In genomic region chr4:184384056-184384809, GRCh38 we compare ENCODE assay signal across 8 cellular contexts.
A peak's percentile ranks its signal among the peaks of the same experiment; 100 is the strongest.
DNase-seq lines count a peak whose midpoint lies in the region; ATAC-seq and TF ChIP-seq lines count a peak whose summit lies in the region.

No MANE protein-coding gene starts in this region.

- CTCF ChIA-PET in activated CD4-positive, alpha-beta memory T cell treated with anti-CD3 and anti-CD28 coated beads for 36 hours (lab: Charles Lee) = interaction anchor here (1.0 to 1.6 kb wide), 2 partner anchors 101 to 120 kb away, joined by 4 to 5 read pairs; no protein-coding TSS in a partner anchor

- no peak overlapping the region for H3K27ac ChIP-seq in cardiac muscle cell

- intact Hi-C loops in activated CD4-positive, alpha-beta memory T cell treated with anti-CD3 and anti-CD28 coated beads for 36 hours (cut with micrococcal nuclease) = no loop called here

- H3K36me3 ChIP-seq in cardiac muscle cell = no peaks in the 10 kb centered on the region
- H3K36me3 ChIP-seq in skeletal muscle satellite cell (ENCODE audit: insufficient read depth, low read length) = peaks cover 6% of the 10 kb centered on the region

- POLR2A ChIA-PET in activated CD4-positive, alpha-beta memory T cell treated with anti-CD3 and anti-CD28 coated beads for 36 hours (lab: Charles Lee) = interaction anchor here (0.6 kb wide), 1 partner anchor 183 kb away, joined by 3 read pairs; no protein-coding TSS in a partner anchor

- peaks cover 60% of the 10 kb centered on the region for H3K4me1 Mint-ChIP-seq in activated CD4-positive, alpha-beta memory T cell treated with anti-CD3 and anti-CD28 coated beads for 36 hours (ENCODE audit: low read depth)

- H3K36me3 Mint-ChIP-seq in activated CD4-positive, alpha-beta memory T cell treated with anti-CD3 and anti-CD28 coated beads for 36 hours = peaks cover 32% of the 10 kb centered on the region

- H3K9me3 ChIP-seq in cardiac muscle cell (ENCODE audit: low read depth) (no peaks in the 10 kb centered on the region), skeletal muscle satellite cell (replicated peaks; ENCODE audit: low read length) (no peaks in the 10 kb centered on the region)

- no peak for TF ChIP-seq CTCF in cardiac muscle cell (IDR thresholded peaks at IDR 0.05; ENCODE audit: low read depth, low read length)

- ATAC-seq in GM21526 (IDR thresholded peaks at IDR 0.05; ENCODE audit: low FRiP score, unreplicated experiment) = peak; percentile 75

- no peak overlapping the region for H3K4me3 Mint-ChIP-seq in activated CD4-positive, alpha-beta memory T cell treated with anti-CD3 and anti-CD28 coated beads for 36 hours

- peak overlapping the region; percentile 46 for H3K27ac Mint-ChIP-seq in activated CD4-positive, alpha-beta memory T cell treated with anti-CD3 and anti-CD28 coated beads for 36 hours

- TF ChIP-seq POLR2A in GM10847 (IDR thresholded peaks at IDR 0.05; ENCODE audit: extremely low read depth, insufficient read length) = peak; percentile 29

- H3K27me3 ChIP-seq in cardiac muscle cell (no peaks in the 10 kb centered on the region), skeletal muscle satellite cell (ENCODE audit: control insufficient read depth, insufficient read depth, low read length) (no peaks in the 10 kb centered on the region)

- H3K27me3 Mint-ChIP-seq in activated CD4-positive, alpha-beta memory T cell treated with anti-CD3 and anti-CD28 coated beads for 36 hours = no peaks in the 10 kb centered on the region

- H3K4me1 ChIP-seq in cardiac muscle cell (ENCODE audit: low read depth) (peaks cover 47% of the 10 kb centered on the region), skeletal muscle satellite cell (ENCODE audit: control insufficient read depth, insufficient read depth, low read length) (peaks cover 37% of the 10 kb centered on the region)

- peaks cover 7% of the 10 kb centered on the region for H3K9me3 Mint-ChIP-seq in activated CD4-positive, alpha-beta memory T cell treated with anti-CD3 and anti-CD28 coated beads for 36 hours

- H3K4me2 ChIP-seq in skeletal muscle satellite cell (ENCODE audit: low read length) = peak overlapping the region; percentile 80

- DNase-seq in HS-5 (ENCODE audit: low read depth) = peak; percentile 62
- DNase-seq in activated CD4-positive, alpha-beta memory T cell treated with anti-CD3 and anti-CD28 coated beads for 36 hours = peak; percentile 19
- DNase-seq in cardiac muscle cell (ENCODE audit: low read depth in 1 of 2, low spot score in 1 of 2) = peak; percentile 28 to 98
- no peak for DNase-seq in NCI-H2107 (lab: John Stamatoyannopoulos, UW)
- no peak for DNase-seq in NCI-H446 (lab: John Stamatoyannopoulos, UW)

- H3K4me3 ChIP-seq in cardiac muscle cell (no peak overlapping the region), skeletal muscle satellite cell (ENCODE audit: low read length) (peak overlapping the region; percentile 61)

- peak overlapping the region; percentile 59 for H3K9ac ChIP-seq in skeletal muscle satellite cell (ENCODE audit: low read depth, low read length)

Comparison
In these comparisons a context has a peak if more than half of its experiments do, and no peak if none do; other contexts are left out.
1. DNase-seq: peak in HS-5 (single experiment), activated CD4-positive, alpha-beta memory T cell treated with anti-CD3 and anti-CD28 coated beads for 36 hours (single experiment) and cardiac muscle cell (2 of 2); none in NCI-H2107 (single experiment) and NCI-H446 (0 of 2).